24 cellular contexts compared by ENCODE assay signal in genomic region chr5:115151208-115151805, GRCh38. TPM values are rescaled to one million over a fixed set of nuclear protein-coding genes. Genes with fewer than 3 reads are reported as not detected.
DNase-seq lines count a peak whose midpoint lies in the region; ATAC-seq and TF ChIP-seq lines count a peak whose summit lies in the region.
"Had no signal": no experiment of that assay in that cellular context is flagged by ENCODE, and none has a peak within 500 bp of the region (broad histone marks: within the 10 kb centered on the region; RNA-seq: fewer than 3 reads in every experiment).

No MANE protein-coding gene starts in this region.

- H3K27ac ChIP-seq in WERI-Rb-1 (peak overlapping the region; percentile 79), mesendoderm (ENCODE audit: low read depth, low read length) (no peak overlapping the region)
- H3K27ac ChIP-seq: BLaER1 treated with 17β-estradiol and CSF1 and Interleukin-3, amounts not matched to agents 10 nM and 100 nM; KMS-11; PC-9; SJSA1 had no signal

- no peak overlapping the region for H2AK5ac ChIP-seq in mesendoderm (ENCODE audit: low read length)

- H3K27me3 Mint-ChIP-seq in activated T-cell treated with anti-CD3 and anti-CD28 coated beads, Interleukin-2, amount 50 U/mL, for 24 hours = peaks cover 63% of the 10 kb centered on the region

- H4K5ac ChIP-seq in mesendoderm (ENCODE audit: low read length) = no peak overlapping the region

- ATAC-seq in GM18873 (IDR thresholded peaks at IDR 0.05; ENCODE audit: low FRiP score, unreplicated experiment) = no peak
- ATAC-seq: Right ventricle myocardium inferior had no signal

- no peak overlapping the region for H3K18ac ChIP-seq in mesendoderm (ENCODE audit: low read length)

- no CpG with 5 or more reads among the region's 6 CpGs for WGBS in mesendoderm (ENCODE audit: extremely low coverage, insufficient coverage, low lambda C conversion rate)

- no peak overlapping the region for H3K56ac ChIP-seq in mesendoderm (ENCODE audit: low read length)

- H3K4me2 ChIP-seq in mesendoderm (ENCODE audit: low read length) = no peak overlapping the region
- H3K4me2 ChIP-seq: KMS-11, PC-9 had no signal

- no peak overlapping the region for H3K4ac ChIP-seq in mesendoderm (ENCODE audit: low read depth, low read length)

- H3K9me3 Mint-ChIP-seq in activated T-cell treated with anti-CD3 and anti-CD28 coated beads, Interleukin-2, amount 50 U/mL, for 24 hours = peaks cover 23% of the 10 kb centered on the region

- H3K36me3 ChIP-seq in WERI-Rb-1 (peaks cover 16% of the 10 kb centered on the region), mesendoderm (ENCODE audit: control insufficient read depth, insufficient read depth, low read length) (no peaks in the 10 kb centered on the region)
- H3K36me3 ChIP-seq: SJSA1 had no signal

- no peaks in the 10 kb centered on the region for H3K79me2 ChIP-seq in mesendoderm (ENCODE audit: control insufficient read depth, insufficient read depth, low read length)

- no peak overlapping the region for H4K8ac ChIP-seq in mesendoderm (ENCODE audit: low read depth, low read length)

- H3K27ac Mint-ChIP-seq in activated T-cell treated with anti-CD3 and anti-CD28 coated beads, Interleukin-2, amount 50 U/mL, for 24 hours = no peak overlapping the region
- H3K27ac Mint-ChIP-seq: CD4-positive, alpha-beta T cell had no signal

- no peak overlapping the region for H2BK5ac ChIP-seq in mesendoderm (ENCODE audit: low read length)

- no peak overlapping the region for H3K4me3 ChIP-seq in WERI-Rb-1 (ENCODE audit: low read depth, low read length)
- H3K4me3 ChIP-seq in mesendoderm (ENCODE audit: low read length) = no peak overlapping the region
- H3K4me3 ChIP-seq: BLaER1 treated with 17β-estradiol and CSF1 and Interleukin-3, amounts not matched to agents 10 nM and 100 nM; PC-9; SJSA1 had no signal

- H3K4me1 ChIP-seq in mesendoderm (ENCODE audit: control insufficient read depth, low read depth, low read length) = no peaks in the 10 kb centered on the region
- H3K4me1 ChIP-seq: SJSA1 had no signal

- H3K4me3 Mint-ChIP-seq in activated T-cell treated with anti-CD3 and anti-CD28 coated beads, Interleukin-2, amount 50 U/mL, for 24 hours = no peak overlapping the region
- H3K4me3 Mint-ChIP-seq: CD4-positive, alpha-beta T cell had no signal

- no peak for TF ChIP-seq CTCF in WERI-Rb-1 (IDR thresholded peaks at IDR 0.05; ENCODE audit: low read depth, low read length)

- peaks cover 4% of the 10 kb centered on the region for H3K79me1 ChIP-seq in mesendoderm (ENCODE audit: low read length)

- no peak overlapping the region for H2BK120ac ChIP-seq in mesendoderm (ENCODE audit: low read depth, low read length)

- H2BK15ac ChIP-seq in mesendoderm (replicated peaks; ENCODE audit: low read depth) = no peak overlapping the region

- H3K23ac ChIP-seq in mesendoderm (ENCODE audit: low read length) = no peak overlapping the region

- H3K9me3 ChIP-seq in WERI-Rb-1 (ENCODE audit: severe bottlenecking) = peaks cover 6% of the 10 kb centered on the region
- H3K9me3 ChIP-seq: SJSA1 had no signal

- H3K9ac ChIP-seq in mesendoderm (ENCODE audit: low read length) = no peak overlapping the region
- H3K9ac ChIP-seq: BLaER1 treated with 17β-estradiol and CSF1 and Interleukin-3, amounts not matched to agents 10 nM and 100 nM; KMS-11 had no signal

- DNase-seq in NCI-H82 (lab: John Stamatoyannopoulos, UW) (peak; percentile 49), NCI-H82 treated with DMSO at 0.1 percent for 48 hours (lab: John Stamatoyannopoulos, UW; ENCODE audit: unreplicated experiment) (no peak), WERI-Rb-1 (peak; percentile 84), mesendoderm (peak; percentile 40), EL (no peak), DMS 273 (lab: John Stamatoyannopoulos, UW; ENCODE audit: unreplicated experiment) (no peak)
- DNase-seq in activated T-cell treated with anti-CD3 and anti-CD28 coated beads, Interleukin-2, amount 50 U/mL, for 24 hours = no peak
- DNase-seq: CD4-positive, alpha-beta T cell; DMS79 treated with DMSO at 0.1 percent for 48 hours; H7; MM.1S; NCI-H1048; NCI-H1417; NCI-H1694 treated with DMSO at 0.1 percent for 48 hours; NCI-H2081; NCI-H524; NCI-H748 treated with DMSO at 0.1 percent for 48 hours; PC-9; T-helper 1 cell had no signal

- no peaks in the 10 kb centered on the region for H3K36me3 Mint-ChIP-seq in activated T-cell treated with anti-CD3 and anti-CD28 coated beads, Interleukin-2, amount 50 U/mL, for 24 hours (ENCODE audit: low read depth)

- H3K4me1 Mint-ChIP-seq in activated T-cell treated with anti-CD3 and anti-CD28 coated beads, Interleukin-2, amount 50 U/mL, for 24 hours (ENCODE audit: low read depth) = no peaks in the 10 kb centered on the region

- H3K27me3 ChIP-seq in WERI-Rb-1 (ENCODE audit: insufficient read depth, low read depth, severe bottlenecking) (no peaks in the 10 kb centered on the region), mesendoderm (ENCODE audit: insufficient read depth, low read length, poor library complexity) (no peaks in the 10 kb centered on the region)
- H3K27me3 ChIP-seq: BLaER1 treated with 17β-estradiol and CSF1 and Interleukin-3, amounts not matched to agents 10 nM and 100 nM; SJSA1 had no signal

RNA-seq across cellular contexts. Expression of gene TRIM36, which starts 18.4 kb away (rescaled TPM):
- 18.5 TPM for polyA plus RNA-seq in mesendoderm (2013, experiment 1 of 2)
- polyA plus RNA-seq in mesendoderm (2013, experiment 2 of 2) = 17.6 TPM

Comparison
In these comparisons a context has a peak if more than half of its experiments do, and no peak if none do; other contexts are left out.
1. DNase-seq: peak in NCI-H82 (single experiment), WERI-Rb-1 (single experiment) and mesendoderm (single experiment); none in NCI-H82 treated with DMSO at 0.1 percent for 48 hours (single experiment), activated T-cell treated with anti-CD3 and anti-CD28 coated beads, Interleukin-2, amount 50 U/mL, for 24 hours (single experiment), EL (single experiment) and DMS 273 (single experiment).